9 cellular contexts compared by ENCODE assay signal in genomic region chr9:133782157-133783130, GRCh38. TPM values are rescaled to one million over a fixed set of nuclear protein-coding genes. Genes with fewer than 3 reads are reported as not detected.
DNase-seq lines count a peak whose midpoint lies in the region.
"Had no signal": no experiment of that assay in that cellular context is flagged by ENCODE, and none has a peak within 500 bp of the region (broad histone marks: within the 10 kb centered on the region; RNA-seq: fewer than 3 reads in every experiment).

No MANE protein-coding gene starts in this region.

- no peak overlapping the region for H3K9ac ChIP-seq in mesenchymal stem cell (ENCODE audit: low read length)

- no peak overlapping the region for H3K23ac ChIP-seq in mesenchymal stem cell (ENCODE audit: low read length in 2 of 2)

- H3K4me1 Mint-ChIP-seq in activated CD4-positive, alpha-beta memory T cell treated with anti-CD3 and anti-CD28 coated beads, Interleukin-2, amount 10 ng/mL, durations not matched to agents 7 days and 5 days = peaks cover 10% of the 10 kb centered on the region

- no peaks in the 10 kb centered on the region for H3K27me3 ChIP-seq in mesenchymal stem cell (ENCODE audit: control insufficient read depth in 1 of 2, insufficient read depth in 1 of 2, low read length in 2 of 2)

- no peak overlapping the region for H2BK15ac ChIP-seq in mesenchymal stem cell (ENCODE audit: low read depth, poor library complexity, severe bottlenecking)

- peaks cover 41% of the 10 kb centered on the region for H3K79me1 ChIP-seq in mesenchymal stem cell (replicated peaks; ENCODE audit: low read length, poor library complexity, severe bottlenecking)

- H2BK120ac ChIP-seq in mesenchymal stem cell (ENCODE audit: low read depth, low read length) = no peak overlapping the region

- H3K4ac ChIP-seq in mesenchymal stem cell (ENCODE audit: low read depth in 1 of 2, low read length in 2 of 2) = no peak overlapping the region

- peak; percentile 39 for DNase-seq in SIG-M5 treated with dmso at 0.1 percent for 504 hours (lab: John Stamatoyannopoulos, UW; ENCODE audit: unreplicated experiment)
- DNase-seq in SIG-M5 (lab: John Stamatoyannopoulos, UW) = no peak
- peak; percentile 21 for DNase-seq in NCI-H2196 treated with DMSO at 0.1 percent for 48 hours (lab: John Stamatoyannopoulos, UW; ENCODE audit: unreplicated experiment)
- DNase-seq in activated CD4-positive, alpha-beta memory T cell treated with anti-CD3 and anti-CD28 coated beads, Interleukin-2, amount 10 ng/mL, durations not matched to agents 7 days and 5 days = peak; percentile 69
- DNase-seq in effector CD8-positive, alpha-beta T cell (lab: John Stamatoyannopoulos, UW) = peak; percentile 35
- DNase-seq in mesenchymal stem cell = peak; percentile 68
- peak; percentile 20 to 44 for DNase-seq in stimulated activated CD8-positive, alpha-beta memory T cell treated with anti-CD3 and anti-CD28 coated beads, Interleukin-4, amount 100 ng/mL, for 1 hour (ENCODE audit: low read depth in 2 of 2, low spot score in 1 of 2)
- DNase-seq in NCI-H187 treated with DMSO at 0.1 percent for 48 hours (lab: John Stamatoyannopoulos, UW) = no peak

- H2AFZ ChIP-seq in mesenchymal stem cell (ENCODE audit: low read depth, low read length) = no peak overlapping the region

- no peak overlapping the region for H3K4me3 Mint-ChIP-seq in activated CD4-positive, alpha-beta memory T cell treated with anti-CD3 and anti-CD28 coated beads, Interleukin-2, amount 10 ng/mL, durations not matched to agents 7 days and 5 days

- H3K4me3 ChIP-seq in mesenchymal stem cell (ENCODE audit: insufficient read depth in 1 of 2, low read depth in 1 of 2, low read length in 2 of 2) = no peak overlapping the region
- H3K4me3 ChIP-seq: skin epidermis had no signal

- H3K27ac ChIP-seq in mesenchymal stem cell (ENCODE audit: low read length, poor library complexity, severe bottlenecking) = no peak overlapping the region
- H3K27ac ChIP-seq: skin epidermis had no signal

- POLR2A ChIA-PET in activated CD4-positive, alpha-beta memory T cell treated with anti-CD3 and anti-CD28 coated beads, Interleukin-2, amount 10 ng/mL, durations not matched to agents 7 days and 5 days (lab: Charles Lee) = interaction anchor here (2.3 kb wide), 1 partner anchor 211 kb away, joined by 9 read pairs; no protein-coding TSS in a partner anchor

- peaks cover 19% of the 10 kb centered on the region for H3K4me1 ChIP-seq in mesenchymal stem cell (ENCODE audit: control insufficient read depth, insufficient read depth, low read depth, low read length)

- no peaks in the 10 kb centered on the region for H3K9me3 ChIP-seq in mesenchymal stem cell (ENCODE audit: control insufficient read depth, low read length)

- H3K4me2 ChIP-seq in mesenchymal stem cell (ENCODE audit: low read length, poor library complexity, severe bottlenecking) = no peak overlapping the region

- no peak overlapping the region for H3K14ac ChIP-seq in mesenchymal stem cell (ENCODE audit: low read length in 2 of 2)

- no peak overlapping the region for H4K8ac ChIP-seq in mesenchymal stem cell (ENCODE audit: low read length)

- no peaks in the 10 kb centered on the region for H3K27me3 Mint-ChIP-seq in activated CD4-positive, alpha-beta memory T cell treated with anti-CD3 and anti-CD28 coated beads, Interleukin-2, amount 10 ng/mL, durations not matched to agents 7 days and 5 days

- H3K36me3 ChIP-seq in mesenchymal stem cell (ENCODE audit: control insufficient read depth in 1 of 2, insufficient read depth in 2 of 2, low read depth in 1 of 2, low read length in 2 of 2) = peaks cover 55 to 93% of the 10 kb centered on the region in 2 experiments

- no peaks in the 10 kb centered on the region for H3K36me3 Mint-ChIP-seq in activated CD4-positive, alpha-beta memory T cell treated with anti-CD3 and anti-CD28 coated beads, Interleukin-2, amount 10 ng/mL, durations not matched to agents 7 days and 5 days (ENCODE audit: low read depth)

- H2BK5ac ChIP-seq in mesenchymal stem cell (ENCODE audit: low read depth, low read length, poor library complexity, severe bottlenecking) = no peak overlapping the region

- CTCF ChIA-PET in activated CD4-positive, alpha-beta memory T cell treated with anti-CD3 and anti-CD28 coated beads, Interleukin-2, amount 10 ng/mL, durations not matched to agents 7 days and 5 days (lab: Charles Lee) = interaction anchor here (1.0 to 7.4 kb wide), 9 partner anchors 9 to 316 kb away, joined by 3 to 79 read pairs (median 8); no protein-coding TSS in a partner anchor

- H3K9me3 Mint-ChIP-seq in activated CD4-positive, alpha-beta memory T cell treated with anti-CD3 and anti-CD28 coated beads, Interleukin-2, amount 10 ng/mL, durations not matched to agents 7 days and 5 days = no peaks in the 10 kb centered on the region

- WGBS in mesenchymal stem cell = 52% methylated on average over 14 of the region's 16 CpGs

- no peak overlapping the region for H3K18ac ChIP-seq in mesenchymal stem cell (ENCODE audit: low read depth in 1 of 2, low read length in 2 of 2)

- no peak overlapping the region for H4K91ac ChIP-seq in mesenchymal stem cell (ENCODE audit: low read length)

- no peak overlapping the region for H2AK5ac ChIP-seq in mesenchymal stem cell (ENCODE audit: low read length, severe bottlenecking)

- H2BK12ac ChIP-seq in mesenchymal stem cell (ENCODE audit: low read length in 2 of 2) = no peak overlapping the region

- no peak overlapping the region for H3K27ac Mint-ChIP-seq in activated CD4-positive, alpha-beta memory T cell treated with anti-CD3 and anti-CD28 coated beads, Interleukin-2, amount 10 ng/mL, durations not matched to agents 7 days and 5 days

RNA-seq across cellular contexts. Expression of gene SARDH, which starts 44.3 kb away (rescaled TPM):
- under 1 TPM; 0.50 to 0.88 TPM for total RNA-seq in activated CD4-positive, alpha-beta memory T cell treated with anti-CD3 and anti-CD28 coated beads, Interleukin-2, amount 10 ng/mL, durations not matched to agents 7 days and 5 days
- 6.4 TPM for polyA plus RNA-seq in mesenchymal stem cell (2013, experiment 1 of 2)
- 6.1 TPM for polyA plus RNA-seq in mesenchymal stem cell (2013, experiment 2 of 2)

Comparison
In these comparisons a context has a peak if more than half of its experiments do, and no peak if none do; other contexts are left out.
1. DNase-seq: peak in SIG-M5 treated with dmso at 0.1 percent for 504 hours (single experiment), NCI-H2196 treated with DMSO at 0.1 percent for 48 hours (single experiment), activated CD4-positive, alpha-beta memory T cell treated with anti-CD3 and anti-CD28 coated beads, Interleukin-2, amount 10 ng/mL, durations not matched to agents 7 days and 5 days (single experiment), effector CD8-positive, alpha-beta T cell (single experiment), mesenchymal stem cell (single experiment) and stimulated activated CD8-positive, alpha-beta memory T cell treated with anti-CD3 and anti-CD28 coated beads, Interleukin-4, amount 100 ng/mL, for 1 hour (2 of 2); none in SIG-M5 (single experiment) and NCI-H187 treated with DMSO at 0.1 percent for 48 hours (single experiment).